ENCODE assay signal across 39 cellular contexts in genomic region chr2:31644551-31644950, GRCh38.
"Had no signal": no experiment of that assay in that cellular context is flagged by ENCODE, and none has a peak within 500 bp of the region (broad histone marks: within the 10 kb centered on the region; RNA-seq: fewer than 3 reads in every experiment).

No MANE protein-coding gene starts in this region.

- H3K36me3 Mint-ChIP-seq: activated naive CD4-positive, alpha-beta T cell treated with anti-CD3 and anti-CD28 coated beads, Interleukin-2, amount 10 ng/mL, durations not matched to agents 7 days and 5 days; activated naive CD4-positive, alpha-beta T cell treated with anti-CD3 and anti-CD28 coated beads, Interleukin-2, amount 50 U/mL, for 24 hours; activated naive CD8-positive, alpha-beta T cell; activated naive CD8-positive, alpha-beta T cell treated with anti-CD3 and anti-CD28 coated beads for 36 hours; activated naive CD8-positive, alpha-beta T cell treated with anti-CD3 and anti-CD28 coated beads, Interleukin-2, amount 10 ng/mL, durations not matched to agents 7 days and 5 days; brain had no signal

- H3K36me3 ChIP-seq: adrenal gland, ascending aorta, brain microvascular endothelial cell, breast epithelium, cardiac muscle cell had no signal

- H3K27me3 ChIP-seq: adrenal gland, ascending aorta, body of pancreas, brain microvascular endothelial cell, breast epithelium, cardiac muscle cell had no signal

- FAIRE-seq: astrocyte, bronchial epithelial cell, colon had no signal

- H3K27ac ChIP-seq: adrenal gland, ascending aorta, body of pancreas, brain microvascular endothelial cell, breast epithelium, cardiac muscle cell had no signal

- H3K9me3 ChIP-seq: adrenal gland, ascending aorta, body of pancreas, breast epithelium had no signal

- H3K4me1 ChIP-seq: adrenal gland, ascending aorta, body of pancreas, breast epithelium had no signal

- H3K9me3 Mint-ChIP-seq: activated naive CD4-positive, alpha-beta T cell treated with anti-CD3 and anti-CD28 coated beads for 36 hours; activated naive CD4-positive, alpha-beta T cell treated with anti-CD3 and anti-CD28 coated beads, Interleukin-2, amount 10 ng/mL, durations not matched to agents 7 days and 5 days; activated naive CD4-positive, alpha-beta T cell treated with anti-CD3 and anti-CD28 coated beads, Interleukin-2, amount 50 U/mL, for 24 hours; activated naive CD4-positive, alpha-beta T cell treated with anti-CD3 and anti-CD28 coated beads, Interleukin-2, amount 50 U/mL, for 72 hours; activated naive CD8-positive, alpha-beta T cell treated with anti-CD3 and anti-CD28 coated beads for 36 hours; activated naive CD8-positive, alpha-beta T cell treated with anti-CD3 and anti-CD28 coated beads, Interleukin-2, amount 10 ng/mL, durations not matched to agents 7 days and 5 days; activated naive CD8-positive, alpha-beta T cell treated with anti-CD3 and anti-CD28 coated beads, Interleukin-2, amount 50 U/mL, for 24 hours; activated T-cell treated with anti-CD3 and anti-CD28 coated beads, Interleukin-2, amount 50 U/mL, for 24 hours; activated T-cell treated with anti-CD3 and anti-CD28 coated beads, Interleukin-2, amount 50 U/mL, for 4 hours; activated T-helper 1 cell treated with anti-CD3 and anti-CD28 coated beads, Interleukin-12 subunit alpha, Interleukin-12 subunit beta, Interleukin-2, Interleukin-4 antibody, amounts not matched to agents 30 ng/mL and 10 ng/mL and 1 ng/mL, durations not matched to agents 14 hours and 24 hours and 36 hours; activated T-helper 2 cell treated with anti-CD3 and anti-CD28 coated beads, Interferon-gamma antibody, Interleukin-2, Interleukin-4, amounts not matched to agents 10 μg/mL and 5 μg/mL and 100 μg/mL, durations not matched to agents 14 hours and 24 hours and 36 hours had no signal

- H3K4me3 ChIP-seq: adrenal gland, ascending aorta, body of pancreas, breast epithelium, cardiac muscle cell had no signal

- H3K4me3 Mint-ChIP-seq: activated naive CD4-positive, alpha-beta T cell treated with anti-CD3 and anti-CD28 coated beads for 36 hours; activated naive CD4-positive, alpha-beta T cell treated with anti-CD3 and anti-CD28 coated beads, Interleukin-2, amount 10 ng/mL, durations not matched to agents 7 days and 5 days; activated naive CD4-positive, alpha-beta T cell treated with anti-CD3 and anti-CD28 coated beads, Interleukin-2, amount 50 U/mL, for 24 hours; activated naive CD8-positive, alpha-beta T cell; activated naive CD8-positive, alpha-beta T cell treated with anti-CD3 and anti-CD28 coated beads for 36 hours; activated naive CD8-positive, alpha-beta T cell treated with anti-CD3 and anti-CD28 coated beads, Interleukin-2, amount 10 ng/mL, durations not matched to agents 7 days and 5 days; activated naive CD8-positive, alpha-beta T cell treated with anti-CD3 and anti-CD28 coated beads, Interleukin-2, amount 50 U/mL, for 24 hours; activated T-cell treated with anti-CD3 and anti-CD28 coated beads, Interleukin-2, amount 50 U/mL, for 24 hours; activated T-cell treated with anti-CD3 and anti-CD28 coated beads, Interleukin-2, amount 50 U/mL, for 4 hours; activated T-helper 1 cell treated with anti-CD3 and anti-CD28 coated beads, Interleukin-12 subunit alpha, Interleukin-12 subunit beta, Interleukin-2, Interleukin-4 antibody, amounts not matched to agents 30 ng/mL and 10 ng/mL and 1 ng/mL, durations not matched to agents 14 hours and 24 hours and 36 hours; activated T-helper 17 cell treated with anti-CD3 and anti-CD28 coated beads, Interleukin-2, amount 50 U/mL, for 72 hours; brain; central memory CD8-positive, alpha-beta T cell had no signal

- H3K27ac Mint-ChIP-seq: activated naive CD4-positive, alpha-beta T cell treated with anti-CD3 and anti-CD28 coated beads for 36 hours; activated naive CD4-positive, alpha-beta T cell treated with anti-CD3 and anti-CD28 coated beads, Interleukin-2, amount 10 ng/mL, durations not matched to agents 7 days and 5 days; activated naive CD4-positive, alpha-beta T cell treated with anti-CD3 and anti-CD28 coated beads, Interleukin-2, amount 50 U/mL, for 24 hours; activated naive CD4-positive, alpha-beta T cell treated with anti-CD3 and anti-CD28 coated beads, Interleukin-2, amount 50 U/mL, for 72 hours; activated naive CD8-positive, alpha-beta T cell; activated naive CD8-positive, alpha-beta T cell treated with anti-CD3 and anti-CD28 coated beads for 36 hours; activated naive CD8-positive, alpha-beta T cell treated with anti-CD3 and anti-CD28 coated beads, Interleukin-2, amount 10 ng/mL, durations not matched to agents 7 days and 5 days; activated naive CD8-positive, alpha-beta T cell treated with anti-CD3 and anti-CD28 coated beads, Interleukin-2, amount 50 U/mL, for 24 hours; activated T-cell treated with anti-CD3 and anti-CD28 coated beads, Interleukin-2, amount 50 U/mL, for 24 hours; activated T-helper 1 cell treated with anti-CD3 and anti-CD28 coated beads, Interleukin-12 subunit alpha, Interleukin-12 subunit beta, Interleukin-2, Interleukin-4 antibody, amounts not matched to agents 30 ng/mL and 10 ng/mL and 1 ng/mL, durations not matched to agents 14 hours and 24 hours and 36 hours; activated T-helper 17 cell treated with anti-CD3 and anti-CD28 coated beads, Interleukin-2, amount 50 U/mL, for 72 hours; activated T-helper 2 cell treated with anti-CD3 and anti-CD28 coated beads, Interferon-gamma antibody, Interleukin-2, Interleukin-4, amounts not matched to agents 10 μg/mL and 5 μg/mL and 100 μg/mL, durations not matched to agents 14 hours and 24 hours and 36 hours; brain had no signal

- DNase-seq: activated effector memory CD4-positive, alpha-beta T cell treated with anti-CD3 and anti-CD28 coated beads, Interleukin-2, amount 50 U/mL, for 16 hours; activated effector memory CD4-positive, alpha-beta T cell treated with Interleukin-2 at 50 U/mL for 16 hours; activated gamma-delta T cell; activated gamma-delta T cell treated with Interleukin-2 at 50 U/mL for 16 hours; activated naive CD4-positive, alpha-beta T cell; activated naive CD4-positive, alpha-beta T cell treated with anti-CD3 and anti-CD28 coated beads for 36 hours; activated naive CD4-positive, alpha-beta T cell treated with anti-CD3 and anti-CD28 coated beads, Interleukin-2, amount 10 ng/mL, durations not matched to agents 7 days and 5 days; activated naive CD4-positive, alpha-beta T cell treated with anti-CD3 and anti-CD28 coated beads, Interleukin-2, amount 50 U/mL, for 16 hours; activated naive CD4-positive, alpha-beta T cell treated with Interleukin-2 at 50 U/mL for 16 hours; activated naive CD8-positive, alpha-beta T cell treated with anti-CD3 and anti-CD28 coated beads for 36 hours; activated naive CD8-positive, alpha-beta T cell treated with anti-CD3 and anti-CD28 coated beads, Interleukin-2, amount 10 ng/mL, durations not matched to agents 7 days and 5 days; activated naive CD8-positive, alpha-beta T cell treated with anti-CD3 and anti-CD28 coated beads, Interleukin-2, amount 50 U/mL, for 24 hours; activated T-cell treated with anti-CD3 and anti-CD28 coated beads, Interleukin-2, amount 50 U/mL, for 24 hours; activated T-cell treated with anti-CD3 and anti-CD28 coated beads, Interleukin-2, amount 50 U/mL, for 4 hours; activated T-cell treated with anti-CD3 and anti-CD28 coated beads, Interleukin-2, amount 50 U/mL, for 48 hours; adrenal gland; amniotic stem cell; amygdala; anterior cingulate cortex; aorta; body of pancreas; brain microvascular endothelial cell; caudate nucleus; central memory CD4-positive, alpha-beta T cell; cerebellar nuclear complex had no signal

- H3K27me3 Mint-ChIP-seq: brain had no signal

- H3K4me1 Mint-ChIP-seq: activated naive CD4-positive, alpha-beta T cell treated with anti-CD3 and anti-CD28 coated beads, Interleukin-2, amount 10 ng/mL, durations not matched to agents 7 days and 5 days; activated naive CD4-positive, alpha-beta T cell treated with anti-CD3 and anti-CD28 coated beads, Interleukin-2, amount 50 U/mL, for 24 hours; activated naive CD8-positive, alpha-beta T cell treated with anti-CD3 and anti-CD28 coated beads for 36 hours; activated naive CD8-positive, alpha-beta T cell treated with anti-CD3 and anti-CD28 coated beads, Interleukin-2, amount 10 ng/mL, durations not matched to agents 7 days and 5 days; activated naive CD8-positive, alpha-beta T cell treated with anti-CD3 and anti-CD28 coated beads, Interleukin-2, amount 50 U/mL, for 24 hours; activated T-helper 17 cell treated with anti-CD3 and anti-CD28 coated beads, Interleukin-2, amount 50 U/mL, for 72 hours; brain; central memory CD8-positive, alpha-beta T cell had no signal

- ATAC-seq: activated naive CD4-positive, alpha-beta T cell treated with anti-CD3 and anti-CD28 coated beads, Interleukin-2, amount 50 U/mL, for 72 hours; activated naive CD8-positive, alpha-beta T cell treated with anti-CD3 and anti-CD28 coated beads, Interleukin-2, amount 50 U/mL, for 24 hours; activated T-cell treated with anti-CD3 and anti-CD28 coated beads, Interleukin-2, amount 50 U/mL, for 4 hours; activated T-helper 17 cell treated with anti-CD3 and anti-CD28 coated beads, Interleukin-2, amount 50 U/mL, for 72 hours; body of pancreas had no signal
